ENCODE assay signal across 8 cellular contexts in the genomic region with DNA sequence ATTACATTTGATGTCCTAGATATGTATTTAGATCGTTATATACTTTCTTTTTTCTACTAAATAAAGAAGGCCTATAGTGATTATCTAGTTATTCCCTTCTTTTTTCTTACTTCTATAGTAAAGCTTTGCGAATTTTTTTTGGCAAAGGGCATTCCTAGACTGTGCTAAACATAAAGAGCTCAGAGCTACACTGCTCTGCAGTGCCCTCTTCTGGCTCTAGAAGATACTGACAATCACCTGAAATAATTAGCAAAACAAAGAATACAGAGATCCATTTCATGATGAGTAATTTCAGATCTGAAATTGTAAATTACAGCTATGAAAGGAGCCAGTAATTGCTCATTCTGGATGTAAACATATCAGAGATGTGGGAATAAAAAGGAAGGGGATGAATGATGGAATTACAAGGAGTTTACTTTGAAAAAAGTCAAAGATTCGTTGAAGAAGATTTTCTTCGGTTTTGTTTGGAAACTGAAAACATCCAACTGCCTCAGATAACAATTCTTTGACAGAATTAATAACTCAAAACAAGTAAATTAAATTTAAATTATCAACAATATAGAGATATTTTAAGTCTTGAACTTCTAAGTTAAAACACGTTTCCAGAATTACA.
DNase-seq lines count a peak whose midpoint lies in the region; ATAC-seq and TF ChIP-seq lines count a peak whose summit lies in the region.

No MANE protein-coding gene starts in this region.

- CTCF ChIA-PET in activated naive CD4-positive, alpha-beta T cell treated with anti-CD3 and anti-CD28 coated beads for 36 hours (lab: Charles Lee), result interaction anchor here (0.6 to 2.0 kb wide), 15 partner anchors 10 to 795 kb away, joined by 3 to 18 read pairs (median 3); no protein-coding TSS in a partner anchor

- intact Hi-C loops in activated naive CD4-positive, alpha-beta T cell treated with anti-CD3 and anti-CD28 coated beads for 36 hours (cut with micrococcal nuclease), result loop anchor here (1.0 to 5.0 kb wide), 6 partner anchors 251 to 1472 kb away; no protein-coding TSS in a partner anchor

- H3K36me3 Mint-ChIP-seq in activated naive CD4-positive, alpha-beta T cell treated with anti-CD3 and anti-CD28 coated beads for 36 hours (ENCODE audit: low read depth), result no peaks in the 10 kb centered on the region
- no peaks in the 10 kb centered on the region for H3K36me3 Mint-ChIP-seq in endothelial cell (ENCODE audit: low read depth, unreplicated experiment)

- H3K27ac ChIP-seq in RWPE2 (ENCODE audit: poor library complexity, severe bottlenecking), result no peak overlapping the region

- DNase-seq in activated naive CD4-positive, alpha-beta T cell treated with anti-CD3 and anti-CD28 coated beads for 36 hours, result peak; percentile 34
- DNase-seq in activated naive CD4-positive, alpha-beta T cell (lab: John Stamatoyannopoulos, UW), result no peak
- peak; percentile 56 for DNase-seq in KBM-7
- DNase-seq in RWPE2 (ENCODE audit: low spot score), result no peak
- peak; percentile 41 for DNase-seq in endothelial cell (ENCODE audit: low spot score)
- DNase-seq in myocyte (ENCODE audit: low read depth), result peak; percentile 61
- no peak for DNase-seq in cerebellar nuclear complex (lab: John Stamatoyannopoulos, UW)

- H3K4me3 Mint-ChIP-seq in activated naive CD4-positive, alpha-beta T cell treated with anti-CD3 and anti-CD28 coated beads for 36 hours, result no peak overlapping the region
- H3K4me3 Mint-ChIP-seq in endothelial cell (ENCODE audit: unreplicated experiment), result no peak overlapping the region

- H3K9me3 ChIP-seq in RWPE2 (ENCODE audit: severe bottlenecking), result no peaks in the 10 kb centered on the region

- no peaks in the 10 kb centered on the region for H3K4me1 ChIP-seq in RWPE2 (ENCODE audit: insufficient read depth, poor library complexity, severe bottlenecking)

- peaks cover 4% of the 10 kb centered on the region for H3K27me3 ChIP-seq in RWPE2 (ENCODE audit: insufficient read depth, poor library complexity, severe bottlenecking)

- no peak overlapping the region for H3K27ac Mint-ChIP-seq in activated naive CD4-positive, alpha-beta T cell treated with anti-CD3 and anti-CD28 coated beads for 36 hours
- H3K27ac Mint-ChIP-seq in endothelial cell (ENCODE audit: unreplicated experiment), result no peak overlapping the region

- ATAC-seq in GM21717 (IDR thresholded peaks at IDR 0.05; ENCODE audit: unreplicated experiment) (peak; percentile 87), RWPE2 (ENCODE audit: low read depth) (peak; percentile 68)

- peaks cover 3% of the 10 kb centered on the region for H3K27me3 Mint-ChIP-seq in activated naive CD4-positive, alpha-beta T cell treated with anti-CD3 and anti-CD28 coated beads for 36 hours (ENCODE audit: low read depth)
- no peaks in the 10 kb centered on the region for H3K27me3 Mint-ChIP-seq in endothelial cell (ENCODE audit: unreplicated experiment)

- no peak overlapping the region for H3K4me3 ChIP-seq in RWPE2 (ENCODE audit: severe bottlenecking)

- in situ Hi-C loops in KBM-7 (cut with MboI; ENCODE audit: low pct_unique_long_range_greater_than_20kb, low sequenced_read_pairs), result no loop called here

- no peaks in the 10 kb centered on the region for H3K9me3 Mint-ChIP-seq in activated naive CD4-positive, alpha-beta T cell treated with anti-CD3 and anti-CD28 coated beads for 36 hours
- no peaks in the 10 kb centered on the region for H3K9me3 Mint-ChIP-seq in endothelial cell (ENCODE audit: unreplicated experiment)

- no peaks in the 10 kb centered on the region for H3K36me3 ChIP-seq in RWPE2 (ENCODE audit: low read depth)

- TF ChIP-seq CTCF in RWPE2 (IDR thresholded peaks at IDR 0.05; ENCODE audit: poor library complexity, severe bottlenecking), result peak; percentile 93
- TF ChIP-seq CTCF in endothelial cell (IDR thresholded peaks at IDR 0.05; ENCODE audit: unreplicated experiment), result peak; percentile 79

- peaks cover 2% of the 10 kb centered on the region for H3K4me1 Mint-ChIP-seq in activated naive CD4-positive, alpha-beta T cell treated with anti-CD3 and anti-CD28 coated beads for 36 hours (ENCODE audit: low read depth)
- no peaks in the 10 kb centered on the region for H3K4me1 Mint-ChIP-seq in endothelial cell (ENCODE audit: unreplicated experiment)

Comparison
In these comparisons a context has a peak if more than half of its experiments do, and no peak if none do; other contexts are left out.
1. DNase-seq: peak in activated naive CD4-positive, alpha-beta T cell treated with anti-CD3 and anti-CD28 coated beads for 36 hours (single experiment), KBM-7 (single experiment), endothelial cell (single experiment) and myocyte (single experiment); none in activated naive CD4-positive, alpha-beta T cell (0 of 4), RWPE2 (single experiment) and cerebellar nuclear complex (0 of 2).